20 cellular contexts compared by ENCODE assay signal in the genomic region with DNA sequence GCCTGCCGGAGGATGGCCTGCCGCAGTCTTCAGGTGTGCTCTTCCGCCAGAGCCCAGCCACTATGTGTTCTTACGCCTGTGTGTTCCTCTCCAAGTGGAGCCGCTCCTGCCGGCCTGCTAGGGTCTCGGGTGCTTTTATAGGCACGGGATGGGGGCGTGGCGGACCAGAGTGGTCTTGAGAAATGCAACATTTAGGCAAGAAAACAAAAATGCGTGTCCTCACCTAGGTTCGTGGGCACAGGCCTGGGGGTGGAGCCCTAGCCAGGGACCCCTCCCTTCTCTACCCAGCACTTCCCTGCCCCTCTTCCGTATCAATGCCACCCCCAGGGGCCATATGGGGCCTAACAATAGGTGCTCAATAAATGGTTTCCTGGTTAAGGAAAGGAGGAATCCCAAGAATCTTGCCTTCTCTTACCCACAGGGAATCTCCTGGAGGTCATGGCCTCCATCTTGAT. TPM values are rescaled to one million over a fixed set of nuclear protein-coding genes. Genes with fewer than 3 reads are reported as not detected.
DNase-seq lines count a peak whose midpoint lies in the region; ATAC-seq and TF ChIP-seq lines count a peak whose summit lies in the region.
"Had no signal": no experiment of that assay in that cellular context is flagged by ENCODE, and none has a peak within 500 bp of the region (broad histone marks: within the 10 kb centered on the region; RNA-seq: fewer than 3 reads in every experiment).

No MANE protein-coding gene starts in this region.

- H3K36me3 ChIP-seq in NT2/D1 (ENCODE audit: insufficient read depth, insufficient read length, low read length) (no peaks in the 10 kb centered on the region), iPS DF 6.9 (ENCODE audit: control insufficient read depth, insufficient read depth, low read length) (no peaks in the 10 kb centered on the region), smooth muscle cell (ENCODE audit: low read depth) (no peaks in the 10 kb centered on the region)

- H3K27ac ChIP-seq in iPS DF 6.9 (ENCODE audit: low read length) (no peak overlapping the region), smooth muscle cell (ENCODE audit: low read depth) (no peak overlapping the region)
- H3K27ac ChIP-seq: 22Rv1 had no signal

- H4K20me1 ChIP-seq in smooth muscle cell (ENCODE audit: low read depth), result no peaks in the 10 kb centered on the region

- no peaks in the 10 kb centered on the region for H3K27me3 Mint-ChIP-seq in T-helper 2 cell treated with Interferon-gamma antibody and Interleukin-4, amounts not matched to agents 5 μg/mL and 100 μg/mL, for 36 hours (ENCODE audit: low read depth)
- H3K27me3 Mint-ChIP-seq: IgD-negative memory B cell had no signal

- no peaks in the 10 kb centered on the region for H3F3A ChIP-seq in smooth muscle cell (ENCODE audit: low read depth)

- H3K79me2 ChIP-seq in smooth muscle cell (ENCODE audit: low read depth), result no peaks in the 10 kb centered on the region

- no peak overlapping the region for H3K4me3 Mint-ChIP-seq in T-helper 2 cell treated with Interferon-gamma antibody and Interleukin-4, amounts not matched to agents 5 μg/mL and 100 μg/mL, for 36 hours
- H3K4me3 Mint-ChIP-seq: CD14-positive monocyte, IgD-negative memory B cell had no signal

- H3K27ac Mint-ChIP-seq in T-helper 2 cell treated with Interferon-gamma antibody and Interleukin-4, amounts not matched to agents 5 μg/mL and 100 μg/mL, for 36 hours, result no peak overlapping the region
- H3K27ac Mint-ChIP-seq: CD14-positive monocyte, IgD-negative memory B cell had no signal

- DNase-seq in ELF-1 (ENCODE audit: low read depth, low spot score) (peak; percentile 86), NT2/D1 (ENCODE audit: low read depth, low spot score) (peak; percentile 56), iPS DF 6.9 (ENCODE audit: low read depth, low spot score) (peak; percentile 75), islet precursor cell (peak; percentile 68), T1000 (lab: John Stamatoyannopoulos, UW) (no peak), smooth muscle cell (lab: John Stamatoyannopoulos, UW; ENCODE audit: unreplicated experiment) (no peak)
- no peak for DNase-seq in T-helper 2 cell treated with Interferon-gamma antibody and Interleukin-4, amounts not matched to agents 5 μg/mL and 100 μg/mL, for 36 hours (ENCODE audit: low spot score)
- DNase-seq: COR-L47, Karpas-422, MM.1S, NCI-H1092, NCI-H146, NCI-H2029 treated with DMSO at 0.1 percent for 48 hours, NCI-H2171, NCI-H526 had no signal

- no peaks in the 10 kb centered on the region for H3K36me3 Mint-ChIP-seq in T-helper 2 cell treated with Interferon-gamma antibody and Interleukin-4, amounts not matched to agents 5 μg/mL and 100 μg/mL, for 36 hours (ENCODE audit: low read depth)
- H3K36me3 Mint-ChIP-seq: CD14-positive monocyte, IgD-negative memory B cell had no signal

- H3K9ac ChIP-seq in NT2/D1 (ENCODE audit: insufficient read length, low read depth) (peak overlapping the region; percentile 72), smooth muscle cell (ENCODE audit: low read depth) (no peak overlapping the region)

- H2AFZ ChIP-seq in smooth muscle cell (ENCODE audit: low read depth), result no peak overlapping the region

- no peak for TF ChIP-seq CTCF in smooth muscle cell (IDR thresholded peaks at IDR 0.05; ENCODE audit: borderline replicate concordance, insufficient read depth, poor library complexity, severe bottlenecking)

- H3K9me3 Mint-ChIP-seq in T-helper 2 cell treated with Interferon-gamma antibody and Interleukin-4, amounts not matched to agents 5 μg/mL and 100 μg/mL, for 36 hours, result no peaks in the 10 kb centered on the region
- H3K9me3 Mint-ChIP-seq: IgD-negative memory B cell had no signal

- peak overlapping the region; percentile 50 for H3K4me3 ChIP-seq in NT2/D1 (ENCODE audit: insufficient read length, low read depth)
- peak overlapping the region; percentile 48; the same call in 1 of the 2 replicates for H3K4me3 ChIP-seq in iPS DF 6.9 (ENCODE audit: low read length)
- no peak overlapping the region for H3K4me3 ChIP-seq in smooth muscle cell
- H3K4me3 ChIP-seq: GM12878 had no signal

- H3K4me2 ChIP-seq in smooth muscle cell, result no peak overlapping the region

- H3K4me1 Mint-ChIP-seq in T-helper 2 cell treated with Interferon-gamma antibody and Interleukin-4, amounts not matched to agents 5 μg/mL and 100 μg/mL, for 36 hours (ENCODE audit: low read depth), result no peaks in the 10 kb centered on the region
- H3K4me1 Mint-ChIP-seq: CD14-positive monocyte, IgD-negative memory B cell had no signal

- no peak for ATAC-seq in HG02870 (IDR thresholded peaks at IDR 0.05; ENCODE audit: unreplicated experiment)
- ATAC-seq: GM12878 had no signal

- H3K27me3 ChIP-seq in NT2/D1 (ENCODE audit: insufficient read depth, insufficient read length), result no peaks in the 10 kb centered on the region
- no peaks in the 10 kb centered on the region for H3K27me3 ChIP-seq in iPS DF 6.9 (ENCODE audit: control insufficient read depth, insufficient read depth, low read length)
- H3K27me3 ChIP-seq in smooth muscle cell (ENCODE audit: low read depth), result no peaks in the 10 kb centered on the region

- H3K4me1 ChIP-seq in NT2/D1 (ENCODE audit: insufficient read depth, insufficient read length) (peaks cover 5% of the 10 kb centered on the region), iPS DF 6.9 (ENCODE audit: control insufficient read depth, insufficient read depth, low read length) (no peaks in the 10 kb centered on the region; the same call in 1 of the 2 replicates), smooth muscle cell (ENCODE audit: low read depth) (no peaks in the 10 kb centered on the region)

- no CpG with 5 or more reads among the region's 13 CpGs for whole genome bisulfite sequencing in iPS DF 6.9 (ENCODE audit: insufficient coverage, insufficient read length)
- WGBS in smooth muscle cell (ENCODE audit: low lambda C conversion rate), result 56% methylated on average over 13 of the region's 13 CpGs

- H3K9me3 ChIP-seq in NT2/D1 (ENCODE audit: insufficient read depth, low read length) (no peaks in the 10 kb centered on the region), iPS DF 6.9 (ENCODE audit: control insufficient read depth, insufficient read depth, low read length) (no peaks in the 10 kb centered on the region), smooth muscle cell (replicated peaks; ENCODE audit: low read depth) (no peaks in the 10 kb centered on the region)

RNA-seq across cellular contexts. Expression of gene LRBA, which starts 34.4 kb away (rescaled TPM):
- 22.0 and 26.2 TPM in 2 replicates for total RNA-seq in smooth muscle cell
- polyA plus RNA-seq in smooth muscle cell, result 1.6 and 3.1 TPM in 2 replicates

RNA-seq across cellular contexts. Expression of gene RPS3A, which starts 50.0 kb away (rescaled TPM):
- 3,775 and 4,094 TPM in 2 replicates for total RNA-seq in smooth muscle cell
- polyA plus RNA-seq in smooth muscle cell, result 682 and 699 TPM in 2 replicates

Comparison
In these comparisons a context has a peak if more than half of its experiments do, and no peak if none do; other contexts are left out.
1. DNase-seq: peak in ELF-1 (single experiment), NT2/D1 (single experiment), iPS DF 6.9 (single experiment) and islet precursor cell (single experiment); none in T1000 (single experiment), smooth muscle cell (single experiment) and T-helper 2 cell treated with Interferon-gamma antibody and Interleukin-4, amounts not matched to agents 5 μg/mL and 100 μg/mL, for 36 hours (single experiment).